ENCODE assay signal across 13 cellular contexts in the genomic region with DNA sequence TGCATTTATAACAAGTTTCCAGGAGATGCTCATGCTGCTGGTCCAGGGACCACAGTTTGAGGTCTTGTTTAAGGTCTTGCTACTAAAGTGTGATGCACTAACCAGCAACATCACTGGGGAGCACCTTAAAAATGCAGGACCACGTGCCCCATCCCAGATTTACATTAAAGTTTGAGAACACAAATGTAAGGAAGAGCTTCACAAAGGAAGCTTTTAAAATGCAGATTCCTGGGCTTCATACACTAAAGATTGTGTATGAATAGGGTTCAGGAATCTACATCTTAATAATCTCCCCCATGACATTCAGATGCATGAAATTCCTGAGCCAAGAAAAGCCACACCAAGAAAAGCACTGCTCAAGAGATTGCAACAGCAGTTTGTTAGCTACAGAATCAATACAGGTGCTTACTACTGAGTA.
DNase-seq lines count a peak whose midpoint lies in the region; ATAC-seq and TF ChIP-seq lines count a peak whose summit lies in the region.
"Had no signal": no experiment of that assay in that cellular context is flagged by ENCODE, and none has a peak within 500 bp of the region (broad histone marks: within the 10 kb centered on the region; RNA-seq: fewer than 3 reads in every experiment).

No MANE protein-coding gene starts in this region.

- H3K79me1 ChIP-seq in IMR-90 (ENCODE audit: low read depth in 1 of 2, low read length in 2 of 2), result no peaks in the 10 kb centered on the region

- H2AK9ac ChIP-seq in IMR-90 (replicated peaks; ENCODE audit: low read depth, low read length, poor library complexity), result no peak overlapping the region

- DNase-seq in H7 (peak; percentile 7), IMR-90 (no peak), fibroblast of the aortic adventitia (ENCODE audit: low read depth) (peak; percentile 38), iPS-NIHi11 (ENCODE audit: low spot score) (peak; percentile 21)
- DNase-seq: 8988T; ACHN; CD4-positive, CD25-positive, alpha-beta regulatory T cell; DMS53; GF-D8 had no signal

- H2BK5ac ChIP-seq in IMR-90 (ENCODE audit: low read depth, low read length, poor library complexity, severe bottlenecking), result no peak overlapping the region

- intact Hi-C loops in IMR-90 (cut with micrococcal nuclease), result loop anchor here (5.0 kb wide), 1 partner anchor 518 kb away; no protein-coding TSS in a partner anchor

- CTCF ChIA-PET in IMR-90 (lab: Yijun Ruan, JAX), result interaction anchor here (1.0 kb wide), 1 partner anchor 45 kb away, joined by 6 read pairs; no protein-coding TSS in a partner anchor

- TF ChIP-seq CTCF in IMR-90 (conservative IDR thresholded peaks at IDR 0.05; ENCODE audit: low read depth, low read length) (no peak), fibroblast of the aortic adventitia (IDR thresholded peaks at IDR 0.05; ENCODE audit: insufficient read depth, low read length) (no peak)

- no peak for TF ChIP-seq RAD21 in IMR-90 (IDR thresholded peaks at IDR 0.05; ENCODE audit: low read length)

- H2AK5ac ChIP-seq in IMR-90 (ENCODE audit: low read depth, low read length), result peak overlapping the region; percentile 12; the same call in 1 of the 2 replicates

- in situ Hi-C loops in IMR-90 (cut with MboI; ENCODE audit: low sequenced_read_pairs), result no loop called here

- H3K9me3 ChIP-seq in IMR-90 (ENCODE audit: control insufficient read depth, insufficient read depth, low read length), result no peaks in the 10 kb centered on the region
- H3K9me3 ChIP-seq: BLaER1 treated with 17β-estradiol and CSF1 and Interleukin-3, amounts not matched to agents 10 nM and 100 nM had no signal

- dilution Hi-C loops in IMR-90 (cut with HindIII; ENCODE audit: low sequenced_read_pairs, unreplicated experiment), result no loop called here

- H3K36me3 ChIP-seq in H7 (replicated peaks; ENCODE audit: control insufficient read depth, insufficient read depth, low read length) (no peaks in the 10 kb centered on the region), IMR-90 (ENCODE audit: control insufficient read depth, insufficient read depth, low read length) (no peaks in the 10 kb centered on the region)
- H3K36me3 ChIP-seq: BLaER1 treated with 17β-estradiol and CSF1 and Interleukin-3, amounts not matched to agents 10 nM and 100 nM had no signal

- no peak overlapping the region for H4K5ac ChIP-seq in IMR-90 (ENCODE audit: low read depth, low read length)

- no peak overlapping the region for H4K8ac ChIP-seq in IMR-90 (ENCODE audit: low read depth in 2 of 2, low read length in 2 of 2)

- H3K4me3 ChIP-seq in H7 (ENCODE audit: insufficient read depth, low read depth, low read length), result no peak overlapping the region
- H3K4me3 ChIP-seq in IMR-90 (ENCODE audit: insufficient read depth, low read depth, low read length), result no peak overlapping the region
- H3K4me3 ChIP-seq in fibroblast of the aortic adventitia (ENCODE audit: low read depth, low read length), result no peak overlapping the region
- H3K4me3 ChIP-seq: BLaER1 treated with 17β-estradiol and CSF1 and Interleukin-3, amounts not matched to agents 10 nM and 100 nM had no signal

- H3K14ac ChIP-seq in IMR-90 (replicated peaks; ENCODE audit: low read depth, low read length), result 0 out of 2 replicates have a peak overlapping the region, but pooled peaks have one; percentile 40

- ATAC-seq in IMR-90 (ENCODE audit: low read depth) (no peak), HG02885 (IDR thresholded peaks at IDR 0.05; ENCODE audit: poor library complexity, unreplicated experiment) (no peak), HG03095 (IDR thresholded peaks at IDR 0.05; ENCODE audit: unreplicated experiment) (no peak), HG03469 (IDR thresholded peaks at IDR 0.05; ENCODE audit: unreplicated experiment) (no peak)

- peaks cover 23% of the 10 kb centered on the region for H3K4me1 ChIP-seq in IMR-90 (ENCODE audit: control insufficient read depth, insufficient read depth, low read length)
- H3K4me1 ChIP-seq: BLaER1 treated with 17β-estradiol and CSF1 and Interleukin-3, amounts not matched to agents 10 nM and 100 nM had no signal

- no peak overlapping the region for H2AFZ ChIP-seq in IMR-90 (replicated peaks; ENCODE audit: low read length, poor library complexity)

- no peaks in the 10 kb centered on the region for H4K20me1 ChIP-seq in IMR-90 (ENCODE audit: insufficient read depth, low read length)
- H4K20me1 ChIP-seq: BLaER1 treated with 17β-estradiol and CSF1 and Interleukin-3, amounts not matched to agents 10 nM and 100 nM had no signal

- no peak overlapping the region for H3K23ac ChIP-seq in IMR-90 (ENCODE audit: low read depth, low read length)

- no TSS peak for BruUV-seq in IMR-90 (replicated peaks; lab: Mats Ljungman, UMichigan)

- no peak overlapping the region for H3K27ac ChIP-seq in IMR-90 (ENCODE audit: insufficient read depth, low read length)
- H3K27ac ChIP-seq: BLaER1 treated with 17β-estradiol and CSF1 and Interleukin-3, amounts not matched to agents 10 nM and 100 nM had no signal

- no peak overlapping the region for H3K9ac ChIP-seq in IMR-90 (ENCODE audit: low read depth, low read length)
- H3K9ac ChIP-seq: BLaER1 treated with 17β-estradiol and CSF1 and Interleukin-3, amounts not matched to agents 10 nM and 100 nM had no signal

- no peak overlapping the region for H3K18ac ChIP-seq in IMR-90 (ENCODE audit: low read depth, low read length)

- H3K27me3 ChIP-seq in H7 (ENCODE audit: control insufficient read depth, insufficient read depth, low read length), result no peaks in the 10 kb centered on the region
- no peaks in the 10 kb centered on the region for H3K27me3 ChIP-seq in IMR-90 (ENCODE audit: control insufficient read depth, insufficient read depth, low read length)
- H3K27me3 ChIP-seq: BLaER1 treated with 17β-estradiol and CSF1 and Interleukin-3, amounts not matched to agents 10 nM and 100 nM had no signal

- H3K9me1 ChIP-seq in IMR-90 (ENCODE audit: insufficient read depth, low read length), result peaks cover 7% of the 10 kb centered on the region

- WGBS in IMR-90 (ENCODE audit: extremely low coverage in 2 of 2, insufficient read length in 1 of 2), 2 experiments, result no CpG with 5 or more reads among the region's 1 CpG

- no peak overlapping the region for H2BK120ac ChIP-seq in IMR-90 (ENCODE audit: low read depth, low read length)

- POLR2A ChIA-PET in IMR-90 (lab: Charles Lee; ENCODE audit: unreplicated experiment), result no interaction called here

- H3K4me2 ChIP-seq in IMR-90 (ENCODE audit: low read depth, low read length), result no peak overlapping the region
- H3K4me2 ChIP-seq: BLaER1 treated with 17β-estradiol and CSF1 and Interleukin-3, amounts not matched to agents 10 nM and 100 nM had no signal

- no peak overlapping the region for H3K4ac ChIP-seq in IMR-90 (ENCODE audit: low read depth, low read length)

- no peak overlapping the region for H3K56ac ChIP-seq in IMR-90 (ENCODE audit: extremely low read depth, insufficient read depth, low read length)

- no peak overlapping the region for H4K91ac ChIP-seq in IMR-90 (ENCODE audit: insufficient read depth, low read depth, low read length)

- TF ChIP-seq POLR2A in IMR-90 (IDR thresholded peaks at IDR 0.05; ENCODE audit: low read depth, low read length), result no peak

- peak overlapping the region; percentile 30; the same call in 1 of the 3 replicates for H2BK15ac ChIP-seq in IMR-90 (ENCODE audit: low read depth, low read length)

- H2BK20ac ChIP-seq in IMR-90 (ENCODE audit: low read depth, low read length), result no peak overlapping the region

TF ChIP-seq in IMR-90, 13 proteins besides CTCF, POLR2A, EP300 and RAD21:
- no peak for TF ChIP-seq RCOR1 (IDR thresholded peaks at IDR 0.05; ENCODE audit: insufficient replicate concordance, low read length)
- TF ChIP-seq CHD1 (IDR thresholded peaks at IDR 0.05; ENCODE audit: low read depth, low read length), result no peak
- TF ChIP-seq USF2 (IDR thresholded peaks at IDR 0.05; ENCODE audit: low read depth, low read length), result no peak
- TF ChIP-seq NFE2L2 (IDR thresholded peaks at IDR 0.05; ENCODE audit: low read depth, low read length), result no peak
- no peak for TF ChIP-seq MXI1 (IDR thresholded peaks at IDR 0.05; ENCODE audit: borderline replicate concordance, low read depth, low read length)
- no peak for TF ChIP-seq ELK1 (IDR thresholded peaks at IDR 0.05; ENCODE audit: borderline replicate concordance, low read depth, low read length)
- TF ChIP-seq CEBPB (IDR thresholded peaks at IDR 0.05; ENCODE audit: low read depth, low read length), result no peak
- TF ChIP-seq FOS (IDR thresholded peaks at IDR 0.05; ENCODE audit: low read depth, low read length), result no peak
- TF ChIP-seq MAZ (IDR thresholded peaks at IDR 0.05; ENCODE audit: borderline replicate concordance, low read depth, low read length), result no peak
- no peak for TF ChIP-seq SMC3 (IDR thresholded peaks at IDR 0.05; ENCODE audit: low read depth, low read length)
- no peak for TF ChIP-seq MAFK (IDR thresholded peaks at IDR 0.05; ENCODE audit: low read depth, low read length)
